ENCODE assay signal across 8 cellular contexts in the genomic region with DNA sequence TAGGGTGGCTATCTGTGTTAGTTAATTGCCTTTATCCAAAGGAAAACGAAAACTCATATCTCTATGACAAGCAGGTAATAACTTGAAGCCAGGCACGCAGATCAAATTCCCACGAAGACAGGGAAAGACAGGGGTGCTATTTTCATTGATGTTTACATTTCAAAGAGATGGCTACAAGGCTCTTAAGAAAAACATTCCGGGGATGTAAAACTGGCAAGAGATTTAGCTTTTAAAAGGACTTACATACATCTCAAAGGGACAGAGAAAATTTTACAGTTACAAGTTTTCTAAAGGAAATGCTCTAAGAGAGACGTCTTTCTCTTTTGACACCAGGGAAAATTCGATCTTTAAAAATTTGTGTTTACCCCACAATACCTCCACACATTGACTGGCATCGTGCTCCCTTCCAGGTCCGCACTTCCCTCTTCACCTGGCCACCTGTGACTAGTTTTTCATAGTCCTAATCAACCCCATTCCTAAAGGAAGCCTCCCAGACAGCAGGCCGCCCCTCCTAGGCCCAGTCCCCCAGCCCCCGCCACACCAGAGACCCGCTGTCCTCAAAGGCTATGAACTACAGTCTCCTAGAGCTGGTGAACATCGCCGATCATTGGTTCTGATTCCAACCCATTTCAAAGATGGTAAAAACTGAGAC. TPM values are rescaled to one million over a fixed set of nuclear protein-coding genes. Genes with fewer than 3 reads are reported as not detected.
DNase-seq lines count a peak whose midpoint lies in the region; FAIRE-seq and TF ChIP-seq lines count a peak whose summit lies in the region.

No MANE protein-coding gene starts in this region.

- H3K4me3 ChIP-seq in AG10803 (ENCODE audit: low read length) = peak overlapping the region; percentile 63
- peak overlapping the region; percentile 49 for H3K4me3 ChIP-seq in bronchial epithelial cell (ENCODE audit: low read depth, low read length)
- peak overlapping the region; percentile 32 to 83 for H3K4me3 ChIP-seq in muscle layer of colon (ENCODE audit: low read depth in 1 of 2, low read length in 2 of 2)

- peaks cover 4% of the 10 kb centered on the region for H3K36me3 ChIP-seq in bronchial epithelial cell (ENCODE audit: control insufficient read depth, insufficient read depth, low read length)
- peaks cover 13% of the 10 kb centered on the region for H3K36me3 ChIP-seq in muscle layer of colon (ENCODE audit: insufficient read depth, low read length)

- H3K27me3 ChIP-seq in bronchial epithelial cell (ENCODE audit: control insufficient read depth, insufficient read depth, low read length) (no peaks in the 10 kb centered on the region), muscle layer of colon (ENCODE audit: control insufficient read depth in 1 of 2, insufficient read depth in 2 of 2, low read length in 2 of 2) (peaks cover 0 to 6% of the 10 kb centered on the region in 2 donors)

- peak overlapping the region; percentile 3 for H3K9ac ChIP-seq in muscle layer of colon (ENCODE audit: low read length)

- TF ChIP-seq CTCF in AG10803 (conservative IDR thresholded peaks at IDR 0.05; ENCODE audit: low read length) (no peak), bronchial epithelial cell (IDR thresholded peaks at IDR 0.05; ENCODE audit: insufficient read depth, low read length, severe bottlenecking) (no peak)

- DNase-seq in AG10803 (ENCODE audit: low read depth) = no peak
- DNase-seq in HT-29 (ENCODE audit: low spot score) = peak; percentile 26
- no peak for DNase-seq in bronchial epithelial cell (ENCODE audit: low read depth)
- no peak for DNase-seq in NCI-H774 (lab: John Stamatoyannopoulos, UW)
- no peak for DNase-seq in posterior cingulate gyrus
- no peak for DNase-seq in HTR-8/SVneo (ENCODE audit: insufficient read length, low spot score)
- DNase-seq in hippocampal formation (lab: John Stamatoyannopoulos, UW) = no peak

- H3K4me1 ChIP-seq in muscle layer of colon (ENCODE audit: insufficient read depth, low read length) = no peaks in the 10 kb centered on the region

- peak overlapping the region; percentile 72 for H3K27ac ChIP-seq in muscle layer of colon (ENCODE audit: low read depth, low read length)

- intact Hi-C loops in posterior cingulate gyrus (cut with DNase I) = loop anchor here (5.0 kb wide), 1 partner anchor 82 kb away; no protein-coding TSS in a partner anchor

- no peak for FAIRE-seq in bronchial epithelial cell (lab: Jason Lieb, UNC)
- no peak for FAIRE-seq in HTR-8/SVneo (lab: Jason Lieb, UNC)

- no peaks in the 10 kb centered on the region for H3K9me3 ChIP-seq in muscle layer of colon (ENCODE audit: low read length)

RNA-seq across cellular contexts. Expression of a gene that starts 0.7 kb away (rescaled TPM):
- 47.0 and 55.7 TPM in 2 replicates for total RNA-seq in HT-29 (2014; rRNA removed; shearing (Covaris generic))
- 9.2 and 10.6 TPM in 2 replicates for total RNA-seq in bronchial epithelial cell

RNA-seq across cellular contexts. Expression of a gene that starts 21.9 kb away (rescaled TPM):
- 116 and 127 TPM in 2 replicates for total RNA-seq in HT-29 (2014; rRNA removed; shearing (Covaris generic))
- 32.0 and 57.1 TPM in 2 replicates for total RNA-seq in bronchial epithelial cell

RNA-seq across cellular contexts. Expression of a gene that starts 59.4 kb away (rescaled TPM):
- not detected in 2 replicates for total RNA-seq in HT-29 (2014; rRNA removed; shearing (Covaris generic))
- 0.26 TPM in 1 of 2 replicates, not detected in the other for total RNA-seq in bronchial epithelial cell
